Comparison of ENCODE assay signal across 1 cellular context in the genomic region with DNA sequence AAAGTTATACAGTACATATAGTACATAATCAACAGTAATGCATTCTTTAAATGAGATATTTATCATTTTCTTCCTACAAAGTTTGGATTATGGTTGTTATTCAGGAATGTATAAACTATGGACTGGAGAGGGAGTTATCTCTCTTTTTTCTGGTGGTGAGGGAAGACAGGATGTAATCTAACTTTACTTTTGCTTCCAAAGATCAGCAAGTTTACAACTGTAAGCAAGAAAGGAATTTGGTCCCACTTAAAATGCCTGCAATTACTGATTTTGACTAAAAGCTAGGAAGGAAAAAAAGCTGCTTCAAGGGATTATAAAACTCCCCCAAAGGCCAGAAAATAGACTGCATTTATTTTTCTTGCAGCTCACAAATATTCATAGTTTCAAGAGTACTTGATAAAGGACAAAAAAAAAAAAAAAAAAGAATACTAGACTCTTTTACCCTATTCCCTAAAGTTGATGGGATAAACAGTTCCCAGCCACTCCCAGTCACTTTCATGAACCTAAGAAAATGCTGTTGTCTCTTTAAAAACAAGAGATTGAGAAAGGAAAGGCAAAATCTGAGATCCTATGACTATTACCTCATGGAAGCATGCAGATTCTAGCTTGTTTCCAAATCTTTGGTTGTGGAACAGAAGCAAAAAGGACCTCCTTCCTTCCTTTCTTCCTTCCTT.
TF ChIP-seq lines count a peak whose summit lies in the region.

No MANE protein-coding gene starts in this region.

TF ChIP-seq in IMR-90, 13 proteins besides CTCF, POLR2A, EP300 and RAD21:
- TF ChIP-seq BHLHE40 (IDR thresholded peaks at IDR 0.05; ENCODE audit: low read depth, low read length) = no peak
- TF ChIP-seq, protein P1, sequence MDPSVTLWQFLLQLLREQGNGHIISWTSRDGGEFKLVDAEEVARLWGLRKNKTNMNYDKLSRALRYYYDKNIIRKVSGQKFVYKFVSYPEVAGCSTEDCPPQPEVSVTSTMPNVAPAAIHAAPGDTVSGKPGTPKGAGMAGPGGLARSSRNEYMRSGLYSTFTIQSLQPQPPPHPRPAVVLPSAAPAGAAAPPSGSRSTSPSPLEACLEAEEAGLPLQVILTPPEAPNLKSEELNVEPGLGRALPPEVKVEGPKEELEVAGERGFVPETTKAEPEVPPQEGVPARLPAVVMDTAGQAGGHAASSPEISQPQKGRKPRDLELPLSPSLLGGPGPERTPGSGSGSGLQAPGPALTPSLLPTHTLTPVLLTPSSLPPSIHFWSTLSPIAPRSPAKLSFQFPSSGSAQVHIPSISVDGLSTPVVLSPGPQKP (IDR thresholded peaks at IDR 0.05; ENCODE audit: borderline replicate concordance, low read depth, low read length) = no peak
- no peak for TF ChIP-seq RCOR1 (IDR thresholded peaks at IDR 0.05; ENCODE audit: insufficient replicate concordance, low read length)
- TF ChIP-seq SMC3 (IDR thresholded peaks at IDR 0.05; ENCODE audit: low read depth, low read length) = no peak
- TF ChIP-seq RFX5 (IDR thresholded peaks at IDR 0.05; ENCODE audit: low read depth, low read length) = no peak
- no peak for TF ChIP-seq MXI1 (IDR thresholded peaks at IDR 0.05; ENCODE audit: borderline replicate concordance, low read depth, low read length)
- no peak for TF ChIP-seq NFE2L2 (IDR thresholded peaks at IDR 0.05; ENCODE audit: low read depth, low read length)
- no peak for TF ChIP-seq CHD1 (IDR thresholded peaks at IDR 0.05; ENCODE audit: low read depth, low read length)
- no peak for TF ChIP-seq USF2 (IDR thresholded peaks at IDR 0.05; ENCODE audit: low read depth, low read length)
- no peak for TF ChIP-seq MAFK (IDR thresholded peaks at IDR 0.05; ENCODE audit: low read depth, low read length)
- TF ChIP-seq CEBPB (IDR thresholded peaks at IDR 0.05; ENCODE audit: low read depth, low read length) = no peak
- no peak for TF ChIP-seq MAZ (IDR thresholded peaks at IDR 0.05; ENCODE audit: borderline replicate concordance, low read depth, low read length)
- TF ChIP-seq FOS (IDR thresholded peaks at IDR 0.05; ENCODE audit: low read depth, low read length) = no peak
